ENCODE assay signal across 1 cellular context in genomic region chr6:166931426-166931970, GRCh38.
TF ChIP-seq lines count a peak whose summit lies in the region.

No MANE protein-coding gene starts in this region.

TF ChIP-seq in HepG2, 621 proteins besides CTCF, POLR2A, EP300 and RAD21:
- TF ChIP-seq ATF2 (CRISPR knock-in tag; IDR thresholded peaks at IDR 0.05), result no peak
- TF ChIP-seq RBM22 (optimal IDR thresholded peaks at IDR 0.05; ENCODE audit: low read length), result peak; percentile 45
- TF ChIP-seq ZNF318 (CRISPR knock-in tag; IDR thresholded peaks at IDR 0.05), result no peak
- TF ChIP-seq PREB (CRISPR knock-in tag; IDR thresholded peaks at IDR 0.05), result no peak
- no peak for TF ChIP-seq ZNF713 (CRISPR knock-in tag; IDR thresholded peaks at IDR 0.05)
TF ChIP-seq in HepG2: peak in this region for 1.
